In genomic region chr19:23991170-23991569, GRCh38 we compare ENCODE assay signal across 14 cellular contexts.
DNase-seq lines count a peak whose midpoint lies in the region; ATAC-seq and TF ChIP-seq lines count a peak whose summit lies in the region.
"Had no signal": no experiment of that assay in that cellular context is flagged by ENCODE, and none has a peak within 500 bp of the region (broad histone marks: within the 10 kb centered on the region; RNA-seq: fewer than 3 reads in every experiment).

No MANE protein-coding gene starts in this region.

- peaks cover 29% of the 10 kb centered on the region for H3K9me3 Mint-ChIP-seq in activated CD4-positive, alpha-beta T cell treated with anti-CD3 and anti-CD28 coated beads, Interleukin-2, amount 10 ng/mL, durations not matched to agents 24 days and 14 days

- DNase-seq in Caki2 (ENCODE audit: low read depth), result peak; percentile 74
- peak; percentile 73 for DNase-seq in Jurkat, Clone E6-1 (ENCODE audit: low read depth, low spot score)
- DNase-seq in OCI-M1 (lab: John Stamatoyannopoulos, UW), result peak; percentile 84
- peak; percentile 70 to 72 for DNase-seq in foreskin keratinocyte
- no peak for DNase-seq in stimulated activated CD4-positive, alpha-beta T cell treated with anti-CD3 and anti-CD28 coated beads, Interleukin-2, amount 100 ng/mL, for 48 hours
- no peak for DNase-seq in activated CD4-positive, alpha-beta T cell treated with anti-CD3 and anti-CD28 coated beads, Interleukin-2, amount 10 ng/mL, durations not matched to agents 24 days and 14 days
- DNase-seq: colonic mucosa, KG1, midbrain had no signal

- intact Hi-C loops in activated CD4-positive, alpha-beta T cell treated with anti-CD3 and anti-CD28 coated beads, Interleukin-2, amount 10 ng/mL, durations not matched to agents 24 days and 14 days (cut with micrococcal nuclease), result no loop called here

- ATAC-seq in foreskin keratinocyte (peak; percentile 23), GM21390 (IDR thresholded peaks at IDR 0.05; ENCODE audit: unreplicated experiment) (no peak), GM19397 (IDR thresholded peaks at IDR 0.05; ENCODE audit: unreplicated experiment) (no peak)
- ATAC-seq: CD8-positive, alpha-beta T cell had no signal

- H3K27me3 Mint-ChIP-seq in activated CD4-positive, alpha-beta T cell treated with anti-CD3 and anti-CD28 coated beads, Interleukin-2, amount 10 ng/mL, durations not matched to agents 24 days and 14 days, result no peaks in the 10 kb centered on the region

- no peaks in the 10 kb centered on the region for H3K4me1 Mint-ChIP-seq in activated CD4-positive, alpha-beta T cell treated with anti-CD3 and anti-CD28 coated beads, Interleukin-2, amount 10 ng/mL, durations not matched to agents 24 days and 14 days

- H3K4me1 ChIP-seq in foreskin keratinocyte, result no peaks in the 10 kb centered on the region
- H3K4me1 ChIP-seq: colonic mucosa had no signal

- H3K27ac ChIP-seq in foreskin keratinocyte, result no peak overlapping the region
- H3K27ac ChIP-seq: colonic mucosa, VCaP had no signal

- no peaks in the 10 kb centered on the region for H3K27me3 ChIP-seq in foreskin keratinocyte
- H3K27me3 ChIP-seq: colonic mucosa had no signal

- H3K27ac Mint-ChIP-seq in activated CD4-positive, alpha-beta T cell treated with anti-CD3 and anti-CD28 coated beads, Interleukin-2, amount 10 ng/mL, durations not matched to agents 24 days and 14 days, result no peak overlapping the region
- H3K27ac Mint-ChIP-seq: activated T-helper 2 cell treated with anti-CD3 and anti-CD28 coated beads, Interferon-gamma antibody, Interleukin-2, Interleukin-4, amounts not matched to agents 10 μg/mL and 5 μg/mL and 100 μg/mL, durations not matched to agents 14 hours and 24 hours and 36 hours; CD8-positive, alpha-beta T cell had no signal

- no peak overlapping the region for H3K4me3 Mint-ChIP-seq in activated CD4-positive, alpha-beta T cell treated with anti-CD3 and anti-CD28 coated beads, Interleukin-2, amount 10 ng/mL, durations not matched to agents 24 days and 14 days
- H3K4me3 Mint-ChIP-seq: CD8-positive, alpha-beta T cell had no signal

- in situ Hi-C loops in Caki2 (cut with HindIII; ENCODE audit: low pct_unique_long_range_greater_than_20kb, low sequenced_read_pairs), result no loop called here

- no peaks in the 10 kb centered on the region for H3K36me3 Mint-ChIP-seq in activated CD4-positive, alpha-beta T cell treated with anti-CD3 and anti-CD28 coated beads, Interleukin-2, amount 10 ng/mL, durations not matched to agents 24 days and 14 days (ENCODE audit: low read depth)
- H3K36me3 Mint-ChIP-seq: CD8-positive, alpha-beta T cell had no signal

- TF ChIP-seq CTCF in foreskin keratinocyte (conservative IDR thresholded peaks at IDR 0.05), result no peak

- no peak overlapping the region for H3K4me3 ChIP-seq in Jurkat, Clone E6-1 (ENCODE audit: low read length)
- H3K4me3 ChIP-seq: colonic mucosa had no signal

Comparison
In these comparisons a context has a peak if more than half of its experiments do, and no peak if none do; other contexts are left out.
1. DNase-seq: peak in Caki2 (single experiment), Jurkat, Clone E6-1 (single experiment), OCI-M1 (single experiment) and foreskin keratinocyte (2 of 2); none in stimulated activated CD4-positive, alpha-beta T cell treated with anti-CD3 and anti-CD28 coated beads, Interleukin-2, amount 100 ng/mL, for 48 hours (0 of 2) and activated CD4-positive, alpha-beta T cell treated with anti-CD3 and anti-CD28 coated beads, Interleukin-2, amount 10 ng/mL, durations not matched to agents 24 days and 14 days (single experiment).